Comparison of ENCODE assay signal across 2 cellular contexts in genomic region chr9:4375424-4376195, GRCh38.
TF ChIP-seq lines count a peak whose summit lies in the region.

No MANE protein-coding gene starts in this region.

TF ChIP-seq in HCT116, 20 proteins besides CTCF, POLR2A, EP300 and RAD21 (continued from another document):
- no peak for TF ChIP-seq ZBTB33 (IDR thresholded peaks at IDR 0.05; ENCODE audit: extremely low read depth, insufficient replicate concordance, low read length)
- no peak for TF ChIP-seq CEBPB (IDR thresholded peaks at IDR 0.05; ENCODE audit: low read depth)
- no peak for TF ChIP-seq ZNF274 (IDR thresholded peaks at IDR 0.05; ENCODE audit: low read depth, low read length)
- TF ChIP-seq ZFX (IDR thresholded peaks at IDR 0.05): no peak
- TF ChIP-seq TCF7L2 (IDR thresholded peaks at IDR 0.05; ENCODE audit: borderline replicate concordance, extremely low read depth, insufficient read depth, insufficient read length): no peak
- no peak for TF ChIP-seq EZH2phosphoT487 (IDR thresholded peaks at IDR 0.05; ENCODE audit: borderline replicate concordance)

TF ChIP-seq in SK-N-SH, 30 proteins besides CTCF, POLR2A, EP300 and RAD21 (continued from another document):
- no peak for TF ChIP-seq USF1 (IDR thresholded peaks at IDR 0.05; ENCODE audit: borderline replicate concordance, low read depth)
- TF ChIP-seq POLR2AphosphoS5 (IDR thresholded peaks at IDR 0.05; ENCODE audit: low read depth, low read length): no peak
- no peak for TF ChIP-seq CHD2 (IDR thresholded peaks at IDR 0.05; ENCODE audit: low read length, partially characterized antibody)
- TF ChIP-seq NFIC (IDR thresholded peaks at IDR 0.05; ENCODE audit: borderline replicate concordance): no peak
